1 cellular context compared by ENCODE assay signal in the genomic region with DNA sequence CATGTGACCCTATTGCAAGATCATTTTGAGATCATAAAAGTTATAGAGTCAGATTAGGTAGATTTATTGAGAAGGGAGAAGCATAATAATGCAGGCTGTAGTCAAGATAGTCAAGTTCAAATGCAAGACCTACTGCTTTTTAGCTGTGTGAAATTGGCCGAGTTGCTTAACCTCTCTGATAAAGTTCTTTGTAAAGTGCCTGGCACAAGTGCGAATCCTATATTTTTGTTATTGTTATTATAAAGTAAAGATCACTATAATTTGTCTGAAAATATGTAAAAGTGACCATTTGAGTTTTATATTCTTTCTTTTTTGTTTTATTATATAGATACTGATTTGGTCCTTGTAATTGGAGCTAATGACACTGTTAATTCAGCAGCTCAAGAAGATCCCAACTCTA.
TF ChIP-seq lines count a peak whose summit lies in the region.

No MANE protein-coding gene starts in this region.

TF ChIP-seq in K562, 482 proteins besides CTCF, POLR2A, EP300 and RAD21 (continued from another document):
- TF ChIP-seq ZFP36 (IDR thresholded peaks at IDR 0.05; ENCODE audit: low read depth, low read length, partially characterized antibody) (peak; percentile 31), TFAM (CRISPR knock-in tag; conservative IDR thresholded peaks at IDR 0.05) (no peak), EP400 (IDR thresholded peaks at IDR 0.05) (no peak), GATAD2A (IDR thresholded peaks at IDR 0.05) (no peak), RUNX1 (IDR thresholded peaks at IDR 0.05; ENCODE audit: low read depth) (no peak), PTBP1 (IDR thresholded peaks at IDR 0.05; ENCODE audit: low read depth, low read length) (no peak), DIDO1 (tag; IDR thresholded peaks at IDR 0.05; ENCODE audit: low read depth) (no peak), ZNF354B (CRISPR knock-in tag; IDR thresholded peaks at IDR 0.05) (no peak), ZNF830 (CRISPR knock-in tag; IDR thresholded peaks at IDR 0.05) (no peak), NFXL1 (CRISPR knock-in tag; IDR thresholded peaks at IDR 0.05) (no peak), ZNF436 (CRISPR knock-in tag; IDR thresholded peaks at IDR 0.05) (no peak)
- TF ChIP-seq, protein P1, sequence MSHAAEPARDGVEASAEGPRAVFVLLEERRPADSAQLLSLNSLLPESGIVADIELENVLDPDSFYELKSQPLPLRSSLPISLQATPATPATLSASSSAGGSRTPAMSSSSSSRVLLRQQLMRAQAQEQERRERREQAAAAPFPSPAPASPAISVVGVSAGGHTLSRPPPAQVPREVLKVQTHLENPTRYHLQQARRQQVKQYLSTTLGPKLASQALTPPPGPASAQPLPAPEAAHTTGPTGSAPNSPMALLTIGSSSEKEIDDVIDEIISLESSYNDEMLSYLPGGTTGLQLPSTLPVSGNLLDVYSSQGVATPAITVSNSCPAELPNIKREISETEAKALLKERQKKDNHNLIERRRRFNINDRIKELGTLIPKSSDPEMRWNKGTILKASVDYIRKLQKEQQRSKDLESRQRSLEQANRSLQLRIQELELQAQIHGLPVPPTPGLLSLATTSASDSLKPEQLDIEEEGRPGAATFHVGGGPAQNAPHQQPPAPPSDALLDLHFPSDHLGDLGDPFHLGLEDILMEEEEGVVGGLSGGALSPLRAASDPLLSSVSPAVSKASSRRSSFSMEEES (CRISPR knock-in tag; IDR thresholded peaks at IDR 0.05), result peak; percentile 38; the same call in 1 of the 2 replicates
- TF ChIP-seq, protein P2, sequence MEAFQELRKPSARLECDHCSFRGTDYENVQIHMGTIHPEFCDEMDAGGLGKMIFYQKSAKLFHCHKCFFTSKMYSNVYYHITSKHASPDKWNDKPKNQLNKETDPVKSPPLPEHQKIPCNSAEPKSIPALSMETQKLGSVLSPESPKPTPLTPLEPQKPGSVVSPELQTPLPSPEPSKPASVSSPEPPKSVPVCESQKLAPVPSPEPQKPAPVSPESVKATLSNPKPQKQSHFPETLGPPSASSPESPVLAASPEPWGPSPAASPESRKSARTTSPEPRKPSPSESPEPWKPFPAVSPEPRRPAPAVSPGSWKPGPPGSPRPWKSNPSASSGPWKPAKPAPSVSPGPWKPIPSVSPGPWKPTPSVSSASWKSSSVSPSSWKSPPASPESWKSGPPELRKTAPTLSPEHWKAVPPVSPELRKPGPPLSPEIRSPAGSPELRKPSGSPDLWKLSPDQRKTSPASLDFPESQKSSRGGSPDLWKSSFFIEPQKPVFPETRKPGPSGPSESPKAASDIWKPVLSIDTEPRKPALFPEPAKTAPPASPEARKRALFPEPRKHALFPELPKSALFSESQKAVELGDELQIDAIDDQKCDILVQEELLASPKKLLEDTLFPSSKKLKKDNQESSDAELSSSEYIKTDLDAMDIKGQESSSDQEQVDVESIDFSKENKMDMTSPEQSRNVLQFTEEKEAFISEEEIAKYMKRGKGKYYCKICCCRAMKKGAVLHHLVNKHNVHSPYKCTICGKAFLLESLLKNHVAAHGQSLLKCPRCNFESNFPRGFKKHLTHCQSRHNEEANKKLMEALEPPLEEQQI (IDR thresholded peaks at IDR 0.05), result no peak
- TF ChIP-seq, protein P3, sequence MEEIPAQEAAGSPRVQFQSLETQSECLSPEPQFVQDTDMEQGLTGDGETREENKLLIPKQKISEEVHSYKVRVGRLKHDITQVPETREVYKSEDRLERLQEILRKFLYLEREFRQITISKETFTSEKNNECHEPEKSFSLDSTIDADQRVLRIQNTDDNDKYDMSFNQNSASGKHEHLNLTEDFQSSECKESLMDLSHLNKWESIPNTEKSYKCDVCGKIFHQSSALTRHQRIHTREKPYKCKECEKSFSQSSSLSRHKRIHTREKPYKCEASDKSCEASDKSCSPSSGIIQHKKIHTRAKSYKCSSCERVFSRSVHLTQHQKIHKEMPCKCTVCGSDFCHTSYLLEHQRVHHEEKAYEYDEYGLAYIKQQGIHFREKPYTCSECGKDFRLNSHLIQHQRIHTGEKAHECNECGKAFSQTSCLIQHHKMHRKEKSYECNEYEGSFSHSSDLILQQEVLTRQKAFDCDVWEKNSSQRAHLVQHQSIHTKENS (CRISPR knock-in tag; IDR thresholded peaks at IDR 0.05), result no peak
TF ChIP-seq in K562: peak in this region for 3.
